Comparison of ENCODE assay signal across 2 cellular contexts in genomic region chr11:111448420-111448819, GRCh38.
TF ChIP-seq lines count a peak whose summit lies in the region.

No MANE protein-coding gene starts in this region.

TF ChIP-seq in SK-N-SH, 30 proteins besides CTCF, POLR2A, EP300 and RAD21 (continued from another document):
- TF ChIP-seq FOSL2 (IDR thresholded peaks at IDR 0.05; ENCODE audit: borderline replicate concordance, low read depth) (no peak), NRF1 (IDR thresholded peaks at IDR 0.05; ENCODE audit: low read depth, low read length) (no peak), IRF3 (IDR thresholded peaks at IDR 0.05; ENCODE audit: low read depth, low read length) (no peak), USF1 (IDR thresholded peaks at IDR 0.05; ENCODE audit: borderline replicate concordance, low read depth) (no peak), NFIC (IDR thresholded peaks at IDR 0.05; ENCODE audit: borderline replicate concordance) (no peak)

TF ChIP-seq in SK-N-SH treated with all-trans-retinoic acid at 6 μM for 48 hours, 23 proteins besides CTCF, POLR2A, EP300 and RAD21 (continued from another document):
- no peak for TF ChIP-seq TSHZ2 (CRISPR knock-in tag; IDR thresholded peaks at IDR 0.05)
- TF ChIP-seq ESRRG (CRISPR knock-in tag; IDR thresholded peaks at IDR 0.05), result no peak
- TF ChIP-seq, protein P1, sequence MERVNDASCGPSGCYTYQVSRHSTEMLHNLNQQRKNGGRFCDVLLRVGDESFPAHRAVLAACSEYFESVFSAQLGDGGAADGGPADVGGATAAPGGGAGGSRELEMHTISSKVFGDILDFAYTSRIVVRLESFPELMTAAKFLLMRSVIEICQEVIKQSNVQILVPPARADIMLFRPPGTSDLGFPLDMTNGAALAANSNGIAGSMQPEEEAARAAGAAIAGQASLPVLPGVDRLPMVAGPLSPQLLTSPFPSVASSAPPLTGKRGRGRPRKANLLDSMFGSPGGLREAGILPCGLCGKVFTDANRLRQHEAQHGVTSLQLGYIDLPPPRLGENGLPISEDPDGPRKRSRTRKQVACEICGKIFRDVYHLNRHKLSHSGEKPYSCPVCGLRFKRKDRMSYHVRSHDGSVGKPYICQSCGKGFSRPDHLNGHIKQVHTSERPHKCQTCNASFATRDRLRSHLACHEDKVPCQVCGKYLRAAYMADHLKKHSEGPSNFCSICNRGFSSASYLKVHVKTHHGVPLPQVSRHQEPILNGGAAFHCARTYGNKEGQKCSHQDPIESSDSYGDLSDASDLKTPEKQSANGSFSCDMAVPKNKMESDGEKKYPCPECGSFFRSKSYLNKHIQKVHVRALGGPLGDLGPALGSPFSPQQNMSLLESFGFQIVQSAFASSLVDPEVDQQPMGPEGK (CRISPR knock-in tag; IDR thresholded peaks at IDR 0.05; ENCODE audit: borderline replicate concordance), result no peak
- no peak for TF ChIP-seq OSR1 (CRISPR knock-in tag; IDR thresholded peaks at IDR 0.05)
- TF ChIP-seq, protein P2, sequence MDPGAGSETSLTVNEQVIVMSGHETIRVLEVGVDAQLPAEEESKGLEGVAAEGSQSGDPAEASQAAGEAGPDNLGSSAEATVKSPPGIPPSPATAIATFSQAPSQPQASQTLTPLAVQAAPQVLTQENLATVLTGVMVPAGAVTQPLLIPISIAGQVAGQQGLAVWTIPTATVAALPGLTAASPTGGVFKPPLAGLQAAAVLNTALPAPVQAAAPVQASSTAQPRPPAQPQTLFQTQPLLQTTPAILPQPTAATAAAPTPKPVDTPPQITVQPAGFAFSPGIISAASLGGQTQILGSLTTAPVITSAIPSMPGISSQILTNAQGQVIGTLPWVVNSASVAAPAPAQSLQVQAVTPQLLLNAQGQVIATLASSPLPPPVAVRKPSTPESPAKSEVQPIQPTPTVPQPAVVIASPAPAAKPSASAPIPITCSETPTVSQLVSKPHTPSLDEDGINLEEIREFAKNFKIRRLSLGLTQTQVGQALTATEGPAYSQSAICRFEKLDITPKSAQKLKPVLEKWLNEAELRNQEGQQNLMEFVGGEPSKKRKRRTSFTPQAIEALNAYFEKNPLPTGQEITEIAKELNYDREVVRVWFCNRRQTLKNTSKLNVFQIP (CRISPR knock-in tag; IDR thresholded peaks at IDR 0.05; ENCODE audit: borderline replicate concordance, low read depth), result no peak
